ENCODE assay signal across 20 cellular contexts in the genomic region with DNA sequence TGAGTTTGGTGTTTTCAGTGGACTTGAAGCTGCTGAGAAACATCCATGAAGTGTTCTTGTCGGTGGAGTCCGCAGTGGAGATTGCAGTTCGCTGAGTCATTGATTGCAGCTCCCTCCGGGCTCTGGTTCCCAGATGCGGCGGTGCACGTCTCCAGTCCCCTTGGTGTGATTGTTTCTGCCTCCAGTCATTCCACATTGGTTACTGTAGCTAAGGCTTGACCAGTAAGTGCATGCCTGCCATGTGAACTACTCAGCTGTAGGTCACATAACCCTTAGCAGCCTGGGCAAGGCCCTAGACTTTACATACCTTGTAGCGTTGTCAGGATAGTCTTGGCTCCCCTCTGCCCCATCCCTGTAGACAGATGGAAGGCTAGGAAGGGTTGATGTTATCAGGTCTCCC. TPM values are rescaled to one million over a fixed set of nuclear protein-coding genes. Genes with fewer than 3 reads are reported as not detected.
DNase-seq lines count a peak whose midpoint lies in the region; ATAC-seq, FAIRE-seq and TF ChIP-seq lines count a peak whose summit lies in the region.
"Had no signal": no experiment of that assay in that cellular context is flagged by ENCODE, and none has a peak within 500 bp of the region (broad histone marks: within the 10 kb centered on the region; RNA-seq: fewer than 3 reads in every experiment).

No MANE protein-coding gene starts in this region.

- no peak for TF ChIP-seq POLR2A in endothelial cell of umbilical vein (IDR thresholded peaks at IDR 0.05; ENCODE audit: low read depth, low read length)

- H3K27me3 ChIP-seq in BJ (ENCODE audit: control insufficient read depth, insufficient read depth, low read length), result no peaks in the 10 kb centered on the region
- H3K27me3 ChIP-seq in endothelial cell of umbilical vein (ENCODE audit: control insufficient read depth in 2 of 2, insufficient read depth in 2 of 2, low read length in 2 of 2), result no peaks in the 10 kb centered on the region
- H3K27me3 ChIP-seq in osteoblast (ENCODE audit: insufficient read depth, low read length), result no peaks in the 10 kb centered on the region
- H3K27me3 ChIP-seq: ascending aorta, heart left ventricle had no signal

- no peak for ATAC-seq in HG02852 (IDR thresholded peaks at IDR 0.05; ENCODE audit: unreplicated experiment)
- ATAC-seq in GM19023 (IDR thresholded peaks at IDR 0.05; ENCODE audit: unreplicated experiment), result no peak
- no peak for ATAC-seq in HG03565 (IDR thresholded peaks at IDR 0.05; ENCODE audit: unreplicated experiment)
- ATAC-seq: activated T-helper 17 cell treated with anti-CD3 and anti-CD28 coated beads, Interleukin-2, amount 50 U/mL, for 72 hours; heart left ventricle; left colon had no signal

- no TSS peak for BruUV-seq in endothelial cell of umbilical vein (replicated peaks; lab: Mats Ljungman, UMichigan)

- no peak overlapping the region for H3K9ac ChIP-seq in endothelial cell of umbilical vein (replicated peaks; ENCODE audit: extremely low read depth, insufficient read depth, low read length)

- H3K9me1 ChIP-seq in endothelial cell of umbilical vein (replicated peaks; ENCODE audit: control insufficient read depth, extremely low read depth, insufficient read depth, low read length), result no peaks in the 10 kb centered on the region

- H4K20me1 ChIP-seq in endothelial cell of umbilical vein (replicated peaks; ENCODE audit: control insufficient read depth, extremely low read depth, insufficient read depth, low read length) (no peaks in the 10 kb centered on the region), osteoblast (ENCODE audit: insufficient read depth, low read length) (no peaks in the 10 kb centered on the region)

- intact Hi-C loops in endothelial cell of umbilical vein (cut with micrococcal nuclease), result no loop called here

- CTCF ChIA-PET in BJ (lab: Yijun Ruan, JAX) (no interaction called here), endothelial cell of umbilical vein (lab: Charles Lee) (interaction anchor here (1.5 kb wide), 1 partner anchor 17 kb away, joined by 5 read pairs; no protein-coding TSS in a partner anchor)

- H3K27ac ChIP-seq in endothelial cell of umbilical vein (ENCODE audit: insufficient read depth, low read depth, low read length), result no peak overlapping the region
- peak overlapping the region; percentile 78 for H3K27ac ChIP-seq in osteoblast (ENCODE audit: low read depth, low read length)

- peak; percentile 43 for FAIRE-seq in endothelial cell of umbilical vein (lab: Jason Lieb, UNC)
- FAIRE-seq: GM18507 had no signal

- H3K9me3 ChIP-seq in endothelial cell of umbilical vein (replicated peaks; ENCODE audit: control insufficient read depth, insufficient read depth, low read length) (no peaks in the 10 kb centered on the region), osteoblast (ENCODE audit: low read depth, low read length) (no peaks in the 10 kb centered on the region)
- H3K9me3 ChIP-seq: ascending aorta, heart left ventricle had no signal

- TF ChIP-seq CTCF in BJ (IDR thresholded peaks at IDR 0.05; ENCODE audit: insufficient read depth, low read depth, low read length), result no peak
- TF ChIP-seq CTCF in endothelial cell of umbilical vein (IDR thresholded peaks at IDR 0.05; ENCODE audit: extremely low read depth in 1 of 2, insufficient read depth in 1 of 2, low read depth in 1 of 2, low read length in 2 of 2), result no peak
- no peak for TF ChIP-seq CTCF in osteoblast (IDR thresholded peaks at IDR 0.05; ENCODE audit: extremely low read depth, low read depth, low read length)

- no peaks in the 10 kb centered on the region for H3K4me1 ChIP-seq in endothelial cell of umbilical vein (ENCODE audit: control insufficient read depth, extremely low read depth, insufficient read depth, low read length)
- peaks cover 4% of the 10 kb centered on the region for H3K4me1 ChIP-seq in osteoblast (ENCODE audit: insufficient read depth, low read length)

- dilution Hi-C loops in endothelial cell of umbilical vein (cut with MboI; ENCODE audit: extremely low pct_ligation_motif_present, low sequenced_read_pairs), result no loop called here

- H3K79me2 ChIP-seq in endothelial cell of umbilical vein (ENCODE audit: control insufficient read depth, insufficient read depth, low read length) (no peaks in the 10 kb centered on the region), osteoblast (ENCODE audit: insufficient read depth, low read length) (no peaks in the 10 kb centered on the region)

- H2AFZ ChIP-seq in endothelial cell of umbilical vein (ENCODE audit: low read depth, low read length) (no peak overlapping the region), osteoblast (ENCODE audit: low read length) (no peak overlapping the region)

- H3K4me2 ChIP-seq in endothelial cell of umbilical vein (ENCODE audit: insufficient read depth, low read length) (no peak overlapping the region), osteoblast (ENCODE audit: insufficient read depth, low read length) (no peak overlapping the region)

- H3K36me3 ChIP-seq in BJ (ENCODE audit: control insufficient read depth, insufficient read depth, low read length), result peaks cover 4% of the 10 kb centered on the region
- peaks cover 13 to 14% of the 10 kb centered on the region in 2 experiments for H3K36me3 ChIP-seq in endothelial cell of umbilical vein (ENCODE audit: control insufficient read depth in 2 of 2, extremely low read depth in 1 of 2, insufficient read depth in 2 of 2, low read length in 2 of 2)
- H3K36me3 ChIP-seq in osteoblast (ENCODE audit: insufficient read depth, low read length), result peaks cover 6% of the 10 kb centered on the region

- POLR2A ChIA-PET in BJ (lab: Charles Lee) (interaction anchor here (0.6 kb wide), 1 partner anchor 121 kb away, joined by 3 read pairs; no protein-coding TSS in a partner anchor), endothelial cell of umbilical vein (lab: Charles Lee) (no interaction called here)

- peak; percentile 85 for DNase-seq in BJ (ENCODE audit: low read depth)
- peak; percentile 1 for DNase-seq in HT1080 (ENCODE audit: low read depth)
- no peak for DNase-seq in endothelial cell of umbilical vein (ENCODE audit: low read depth, low spot score)
- peak; percentile 88 for DNase-seq in osteoblast (ENCODE audit: insufficient read length, low spot score, missing footprints)
- DNase-seq in NCI-H69 (lab: John Stamatoyannopoulos, UW), result no peak
- DNase-seq: activated CD4-positive, alpha-beta T cell treated with anti-CD3 and anti-CD28 coated beads, Interleukin-2, amount 50 U/mL, for 4 hours; CD4-positive, CD25-positive, alpha-beta regulatory T cell; effector memory CD4-positive, alpha-beta T cell; heart left ventricle; left colon; NCI-H1930; Right ventricle myocardium superior; stimulated activated CD4-positive, alpha-beta T cell treated with anti-CD3 and anti-CD28 coated beads, Interleukin-2, amount 100 ng/mL, for 48 hours; T-helper 9 cell had no signal

- H3K4me3 ChIP-seq in BJ (ENCODE audit: low read depth, low read length) (no peak overlapping the region), endothelial cell of umbilical vein (replicated peaks in 1 of 3; ENCODE audit: insufficient read depth in 1 of 3, low read depth in 1 of 3, low read length in 3 of 3) (no peak overlapping the region), osteoblast (ENCODE audit: insufficient read depth, low read length) (no peak overlapping the region)
- H3K4me3 ChIP-seq: ascending aorta, heart left ventricle had no signal

TF ChIP-seq in endothelial cell of umbilical vein, 7 proteins besides CTCF, POLR2A, EP300 and RAD21:
- TF ChIP-seq, protein P1, sequence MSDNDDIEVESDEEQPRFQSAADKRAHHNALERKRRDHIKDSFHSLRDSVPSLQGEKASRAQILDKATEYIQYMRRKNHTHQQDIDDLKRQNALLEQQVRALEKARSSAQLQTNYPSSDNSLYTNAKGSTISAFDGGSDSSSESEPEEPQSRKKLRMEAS (IDR thresholded peaks at IDR 0.05; ENCODE audit: insufficient read depth, insufficient read length), result no peak
- TF ChIP-seq JUN (IDR thresholded peaks at IDR 0.05; ENCODE audit: borderline replicate concordance, insufficient read depth, insufficient read length, low read depth), result no peak
- no peak for TF ChIP-seq EZH2 (IDR thresholded peaks at IDR 0.05; ENCODE audit: borderline replicate concordance, low read depth, low read length, severe bottlenecking)
- no peak for TF ChIP-seq GATA2 (IDR thresholded peaks at IDR 0.05; ENCODE audit: insufficient read depth, insufficient read length, low read depth, low read length)
- TF ChIP-seq MYC (IDR thresholded peaks at IDR 0.05; ENCODE audit: low read depth, low read length), result no peak
- no peak for TF ChIP-seq POLR2AphosphoS5 (IDR thresholded peaks at IDR 0.05; ENCODE audit: insufficient read depth, low read depth, low read length)
- TF ChIP-seq FOS (IDR thresholded peaks at IDR 0.05; ENCODE audit: borderline replicate concordance, insufficient read depth, low read length), result no peak

RNA-seq across cellular contexts. Expression of a gene that starts 53.8 kb away (rescaled TPM):
- polyA plus RNA-seq in BJ (2011; rRNA removed), result 0.11 and 0.15 TPM in 2 replicates
- polyA minus RNA-seq in BJ (2011; rRNA and poly(A)+ RNA removed), result 0.26 and 0.43 TPM in 2 replicates
- total RNA-seq in HT1080 (2014; rRNA removed; shearing (Covaris generic)), result 0.03 and 0.08 TPM in 2 replicates
- 1.7 and 2.1 TPM in 2 replicates for polyA plus RNA-seq in HT1080 (2015; cell fraction: cytosol; rRNA removed)
- 1.8 and 2.8 TPM in 2 replicates for polyA plus RNA-seq in HT1080 (2015; cell fraction: nucleus; rRNA removed)
- 17.0 and 19.8 TPM in 2 replicates for total RNA-seq in endothelial cell of umbilical vein
- polyA plus RNA-seq in endothelial cell of umbilical vein, result 7.2 and 7.6 TPM in 2 replicates
- 8.2 and 10.7 TPM in 2 replicates for polyA plus RNA-seq in endothelial cell of umbilical vein (2011; cell fraction: cytosol; rRNA removed)
- polyA plus RNA-seq in endothelial cell of umbilical vein (2011; cell fraction: nucleus; rRNA removed), result 9.7 and 13.5 TPM in 2 replicates
- polyA plus RNA-seq in endothelial cell of umbilical vein (2012), result 9.4 and 10.3 TPM in 2 replicates
- polyA minus RNA-seq in endothelial cell of umbilical vein, result 26.1 and 30.0 TPM in 2 replicates
- 0.41 TPM for polyA minus RNA-seq in endothelial cell of umbilical vein (2011; cell fraction: cytosol; rRNA and poly(A)+ RNA removed)
- polyA minus RNA-seq in endothelial cell of umbilical vein (2011; cell fraction: nucleus; rRNA and poly(A)+ RNA removed), result 8.1 and 11.1 TPM in 2 replicates
- 14.1 and 16.2 TPM in 2 replicates for total RNA-seq in osteoblast
- polyA plus RNA-seq: CD4-positive, CD25-positive, alpha-beta regulatory T cell had no signal

Comparison
In these comparisons a context has a peak if more than half of its experiments do, and no peak if none do; other contexts are left out.
1. DNase-seq: peak in BJ (single experiment), HT1080 (single experiment) and osteoblast (single experiment); none in endothelial cell of umbilical vein (single experiment) and NCI-H69 (single experiment).
2. RNA of a gene that starts 53.8 kb away (total RNA-seq): 17.0 to 19.8 TPM in endothelial cell of umbilical vein and 14.1 to 16.2 TPM in osteoblast; 0.03 to 0.08 TPM in HT1080; every median in the first group is over 10 times any median in the second.